ENCODE assay signal across 1 cellular context in genomic region chr17:42937712-42938596, GRCh38.
TF ChIP-seq lines count a peak whose summit lies in the region.

No MANE protein-coding gene starts in this region.

TF ChIP-seq in WTC11, 78 proteins besides CTCF, POLR2A, EP300 and RAD21 (continued from another document):
- no peak for TF ChIP-seq TEAD1 (CRISPR knock-in tag; IDR thresholded peaks at IDR 0.05)
- TF ChIP-seq CBFB (CRISPR knock-in tag; IDR thresholded peaks at IDR 0.05; ENCODE audit: low read depth) = no peak
TF ChIP-seq in WTC11: peak in this region for 0.
